Comparison of ENCODE assay signal across 8 cellular contexts in the genomic region with DNA sequence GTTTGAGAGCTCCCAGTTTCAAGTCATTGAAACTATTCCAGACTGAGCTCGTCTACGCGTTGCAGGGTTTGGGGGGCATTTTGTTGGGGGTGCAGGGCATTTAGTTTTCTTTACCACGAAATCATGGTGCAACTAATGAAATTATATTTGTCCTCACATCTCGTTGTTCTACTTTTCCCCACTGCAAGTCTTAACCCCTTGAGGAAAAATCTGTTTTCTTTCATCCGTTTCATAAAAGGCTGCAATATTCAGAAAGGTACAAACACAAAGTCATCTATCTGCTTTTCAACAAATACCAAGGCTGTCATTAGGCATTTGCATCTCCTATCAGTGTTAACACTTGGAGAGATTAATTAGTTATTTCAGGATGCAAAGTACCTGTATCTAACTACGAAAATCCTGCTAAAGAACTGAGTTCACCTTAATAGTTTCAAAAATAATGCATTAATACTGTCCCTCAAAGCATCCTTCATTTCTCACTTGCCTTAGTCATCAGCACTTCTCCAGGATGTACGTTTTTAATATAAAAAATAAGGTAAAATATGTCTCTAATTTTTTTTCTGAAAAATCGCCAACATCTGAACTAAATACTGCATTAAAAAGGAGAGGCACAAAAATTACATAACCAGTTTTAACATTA. TPM values are rescaled to one million over a fixed set of nuclear protein-coding genes. Genes with fewer than 3 reads are reported as not detected.
DNase-seq lines count a peak whose midpoint lies in the region; ATAC-seq and TF ChIP-seq lines count a peak whose summit lies in the region.

No MANE protein-coding gene starts in this region.

- TF ChIP-seq POLR2A in Peyer's patch (IDR thresholded peaks at IDR 0.05): peak; percentile 76 to 89

- H3K4me1 Mint-ChIP-seq in progenitor cell of endocrine pancreas (ENCODE audit: low read depth): peaks cover 25% of the 10 kb centered on the region

- H3K36me3 Mint-ChIP-seq in progenitor cell of endocrine pancreas (ENCODE audit: insufficient read depth): peaks cover 15% of the 10 kb centered on the region

- WGBS in esophagus, 2 donors: 0 to 1% methylated on average over 9 of the region's 9 CpGs

- peak overlapping the region; percentile 96 to 99 (median 98) for H3K27ac ChIP-seq in Peyer's patch
- H3K27ac ChIP-seq in esophagus (ENCODE audit: low read depth in 2 of 2, low read length in 1 of 2): peak overlapping the region; percentile 99 to 100

- no peaks in the 10 kb centered on the region for H3K9me3 Mint-ChIP-seq in progenitor cell of endocrine pancreas (ENCODE audit: low read depth)

- H3K4me1 ChIP-seq in Peyer's patch (peaks cover 0 to 10% (median 0%) of the 10 kb centered on the region in 4 donors), esophagus (ENCODE audit: control insufficient read depth in 2 of 2, insufficient read depth in 2 of 2, low read length in 1 of 2) (no peaks in the 10 kb centered on the region)

- H3K9me3 ChIP-seq in Peyer's patch: no peaks in the 10 kb centered on the region
- no peaks in the 10 kb centered on the region for H3K9me3 ChIP-seq in esophagus (ENCODE audit: control insufficient read depth in 2 of 2, insufficient read depth in 1 of 2, low read depth in 1 of 2, low read length in 1 of 2)

- DNase-seq in GM12865 (ENCODE audit: low read depth) (no peak), Peyer's patch (no peak), progenitor cell of endocrine pancreas (ENCODE audit: low spot score, unreplicated experiment) (no peak), activated gamma-delta T cell treated with Interleukin-2 at 50 U/mL for 16 hours (no peak), NCI-H748 treated with DMSO at 0.1 percent for 48 hours (lab: John Stamatoyannopoulos, UW) (no peak), NCI-H146 (lab: John Stamatoyannopoulos, UW) (no peak)

- H3K27me3 Mint-ChIP-seq in progenitor cell of endocrine pancreas: no peaks in the 10 kb centered on the region

- H3K27ac Mint-ChIP-seq in progenitor cell of endocrine pancreas: peak overlapping the region; percentile 100

- H3K27me3 ChIP-seq in Peyer's patch: no peaks in the 10 kb centered on the region
- H3K27me3 ChIP-seq in esophagus (ENCODE audit: control insufficient read depth in 1 of 2, insufficient read depth in 2 of 2, low read length in 2 of 2): no peaks in the 10 kb centered on the region

- TF ChIP-seq CTCF in GM12865 (IDR thresholded peaks at IDR 0.05; ENCODE audit: insufficient read depth, low read depth, low read length, missing control alignments): no peak
- TF ChIP-seq CTCF in Peyer's patch (IDR thresholded peaks at IDR 0.05): no peak
- no peak for TF ChIP-seq CTCF in progenitor cell of endocrine pancreas (IDR thresholded peaks at IDR 0.05; ENCODE audit: unreplicated experiment)

- peak overlapping the region; percentile 83 for H3K4me3 ChIP-seq in GM12865 (ENCODE audit: low read depth, low read length)
- peak overlapping the region; percentile 60 to 83 (median 72) for H3K4me3 ChIP-seq in Peyer's patch
- H3K4me3 ChIP-seq in esophagus (ENCODE audit: low read depth in 1 of 2, low read length in 2 of 2): peak overlapping the region; percentile 53 to 99

- H3K4me3 Mint-ChIP-seq in progenitor cell of endocrine pancreas (ENCODE audit: low read depth): peak overlapping the region; percentile 96

- no peak for ATAC-seq in HG03108 (IDR thresholded peaks at IDR 0.05; ENCODE audit: unreplicated experiment)

- H3K36me3 ChIP-seq in Peyer's patch: peaks cover 0 to 13% (median 0%) of the 10 kb centered on the region in 3 donors
- no peaks in the 10 kb centered on the region for H3K36me3 ChIP-seq in esophagus (ENCODE audit: control insufficient read depth in 2 of 2, insufficient read depth in 2 of 2, low read length in 1 of 2)

RNA-seq across cellular contexts. Expression of gene ARRDC3, which starts 1.9 kb away (rescaled TPM):
- total RNA-seq in Peyer's patch (10 to 100 TPM; 11.4 to 32.2 (median 17.7) TPM), progenitor cell of endocrine pancreas (90.4 and 107 TPM in 2 replicates)
- polyA plus RNA-seq in esophagus: 10 to 100 TPM; 17.4 to 26.6 TPM
